2 cellular contexts compared by ENCODE assay signal in the genomic region with DNA sequence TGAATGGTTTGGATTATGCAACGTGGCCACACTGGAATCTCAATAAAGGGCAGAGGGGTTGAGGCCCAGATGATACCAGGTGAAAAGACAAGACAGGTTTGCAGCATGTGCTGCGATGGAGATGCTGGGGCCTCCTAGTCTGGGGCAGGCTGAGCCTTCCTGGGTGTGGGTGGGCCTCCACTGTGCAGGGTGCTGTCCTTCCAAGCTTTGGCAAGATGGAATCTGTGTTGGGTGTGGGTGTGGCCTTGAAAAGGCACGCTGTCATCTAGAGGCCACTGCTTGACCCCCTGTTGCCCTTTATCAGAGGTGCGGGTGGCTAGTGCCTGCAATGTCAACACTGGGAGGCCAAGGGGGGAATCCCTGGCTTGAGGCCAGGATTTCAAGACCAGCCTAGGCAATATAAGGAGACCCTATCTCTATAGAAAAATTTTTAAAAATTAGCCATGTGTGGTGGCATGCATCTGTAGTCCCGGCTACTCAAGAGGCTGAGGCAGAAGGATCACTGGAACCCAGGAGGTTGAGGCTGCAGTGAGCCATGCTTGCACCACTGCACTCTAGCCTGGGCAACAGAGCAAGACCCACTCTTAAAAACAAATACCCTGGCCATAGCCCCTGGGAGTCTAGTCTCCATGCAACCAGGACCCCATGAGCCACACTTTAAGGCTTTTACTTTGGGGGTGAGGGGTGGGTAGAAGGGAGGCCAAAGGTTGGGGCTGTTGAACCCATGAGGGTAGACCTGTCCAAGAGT.
TF ChIP-seq lines count a peak whose summit lies in the region.

No MANE protein-coding gene starts in this region.

TF ChIP-seq in HepG2, 621 proteins besides CTCF, POLR2A, EP300 and RAD21 (continues in another document):
- TF ChIP-seq TCF7 (IDR thresholded peaks at IDR 0.05; ENCODE audit: low read depth) (peak; percentile 15; the same call in 1 of the 2 replicates), MBD4 (IDR thresholded peaks at IDR 0.05; ENCODE audit: borderline replicate concordance, low read length) (no peak), JDP2 (CRISPR knock-in tag; IDR thresholded peaks at IDR 0.05; ENCODE audit: borderline replicate concordance) (no peak), ZNF556 (CRISPR knock-in tag; IDR thresholded peaks at IDR 0.05; ENCODE audit: borderline replicate concordance) (no peak), HOXA3 (CRISPR knock-in tag; IDR thresholded peaks at IDR 0.05) (peak; percentile 70; the same call in 1 of the 2 replicates), POLR2AphosphoS5 (IDR thresholded peaks at IDR 0.05; ENCODE audit: low read depth, low read length) (peak; percentile 28; the same call in 1 of the 2 replicates), ZNF383 (CRISPR knock-in tag; IDR thresholded peaks at IDR 0.05; ENCODE audit: borderline replicate concordance) (no peak), ZNF644 (CRISPR knock-in tag; IDR thresholded peaks at IDR 0.05; ENCODE audit: low read depth) (peak; percentile 61), ZNF382 (CRISPR knock-in tag; IDR thresholded peaks at IDR 0.05; ENCODE audit: borderline replicate concordance) (no peak), TBX2 (CRISPR knock-in tag; IDR thresholded peaks at IDR 0.05; ENCODE audit: borderline replicate concordance) (peak; percentile 22; the same call in 1 of the 2 replicates), SRSF4 (IDR thresholded peaks at IDR 0.05; ENCODE audit: low read depth, low read length, poor library complexity, severe bottlenecking) (no peak), ZNF562 (CRISPR knock-in tag; IDR thresholded peaks at IDR 0.05; ENCODE audit: borderline replicate concordance) (no peak), SYNCRIP (IDR thresholded peaks at IDR 0.05; ENCODE audit: insufficient read depth, low read depth, low read length) (no peak), NKX3-1 (CRISPR knock-in tag; IDR thresholded peaks at IDR 0.05) (no peak), FIP1L1 (IDR thresholded peaks at IDR 0.05; ENCODE audit: borderline replicate concordance, insufficient read depth, low read depth, low read length) (no peak), TEAD2 (CRISPR knock-in tag; IDR thresholded peaks at IDR 0.05) (no peak), STAG1 (CRISPR knock-in tag; IDR thresholded peaks at IDR 0.05) (no peak), ZNF790 (CRISPR knock-in tag; IDR thresholded peaks at IDR 0.05; ENCODE audit: borderline replicate concordance) (no peak), ZNF609 (CRISPR knock-in tag; IDR thresholded peaks at IDR 0.05; ENCODE audit: borderline replicate concordance) (peak; percentile 75; the same call in 1 of the 2 replicates)
- TF ChIP-seq, protein P1, sequence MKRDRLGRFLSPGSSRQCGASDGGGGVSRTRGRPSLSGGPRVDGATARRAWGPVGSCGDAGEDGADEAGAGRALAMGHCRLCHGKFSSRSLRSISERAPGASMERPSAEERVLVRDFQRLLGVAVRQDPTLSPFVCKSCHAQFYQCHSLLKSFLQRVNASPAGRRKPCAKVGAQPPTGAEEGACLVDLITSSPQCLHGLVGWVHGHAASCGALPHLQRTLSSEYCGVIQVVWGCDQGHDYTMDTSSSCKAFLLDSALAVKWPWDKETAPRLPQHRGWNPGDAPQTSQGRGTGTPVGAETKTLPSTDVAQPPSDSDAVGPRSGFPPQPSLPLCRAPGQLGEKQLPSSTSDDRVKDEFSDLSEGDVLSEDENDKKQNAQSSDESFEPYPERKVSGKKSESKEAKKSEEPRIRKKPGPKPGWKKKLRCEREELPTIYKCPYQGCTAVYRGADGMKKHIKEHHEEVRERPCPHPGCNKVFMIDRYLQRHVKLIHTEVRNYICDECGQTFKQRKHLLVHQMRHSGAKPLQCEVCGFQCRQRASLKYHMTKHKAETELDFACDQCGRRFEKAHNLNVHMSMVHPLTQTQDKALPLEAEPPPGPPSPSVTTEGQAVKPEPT (CRISPR knock-in tag; IDR thresholded peaks at IDR 0.05; ENCODE audit: low read depth): no peak
- TF ChIP-seq, protein P2, sequence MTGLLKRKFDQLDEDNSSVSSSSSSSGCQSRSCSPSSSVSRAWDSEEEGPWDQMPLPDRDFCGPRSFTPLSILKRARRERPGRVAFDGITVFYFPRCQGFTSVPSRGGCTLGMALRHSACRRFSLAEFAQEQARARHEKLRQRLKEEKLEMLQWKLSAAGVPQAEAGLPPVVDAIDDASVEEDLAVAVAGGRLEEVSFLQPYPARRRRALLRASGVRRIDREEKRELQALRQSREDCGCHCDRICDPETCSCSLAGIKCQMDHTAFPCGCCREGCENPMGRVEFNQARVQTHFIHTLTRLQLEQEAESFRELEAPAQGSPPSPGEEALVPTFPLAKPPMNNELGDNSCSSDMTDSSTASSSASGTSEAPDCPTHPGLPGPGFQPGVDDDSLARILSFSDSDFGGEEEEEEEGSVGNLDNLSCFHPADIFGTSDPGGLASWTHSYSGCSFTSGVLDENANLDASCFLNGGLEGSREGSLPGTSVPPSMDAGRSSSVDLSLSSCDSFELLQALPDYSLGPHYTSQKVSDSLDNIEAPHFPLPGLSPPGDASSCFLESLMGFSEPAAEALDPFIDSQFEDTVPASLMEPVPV (CRISPR knock-in tag; IDR thresholded peaks at IDR 0.05): no peak

TF ChIP-seq in K562, 482 proteins besides CTCF, POLR2A, EP300 and RAD21 (continues in another document):
- TF ChIP-seq EGR1 (conservative IDR thresholded peaks at IDR 0.05) (0 out of 2 replicates have a peak, but pooled peaks have one; percentile 14), MAFF (IDR thresholded peaks at IDR 0.05; ENCODE audit: low read length) (no peak), PPARD (CRISPR knock-in tag; IDR thresholded peaks at IDR 0.05) (no peak), ARID1B (IDR thresholded peaks at IDR 0.05) (no peak), GATA2 (CRISPR knock-in tag; IDR thresholded peaks at IDR 0.05) (no peak), TEAD4 (IDR thresholded peaks at IDR 0.05; ENCODE audit: low read length) (peak; percentile 17; the same call in 1 of the 2 replicates), TEAD4 (CRISPR knock-in tag; IDR thresholded peaks at IDR 0.05; ENCODE audit: borderline replicate concordance) (no peak), TFAM (CRISPR knock-in tag; conservative IDR thresholded peaks at IDR 0.05) (no peak), NR2C1 (IDR thresholded peaks at IDR 0.05) (peak; percentile 46), NR2C1 (tag; IDR thresholded peaks at IDR 0.05) (peak; percentile 52), MED1 (CRISPR knock-in tag; IDR thresholded peaks at IDR 0.05; ENCODE audit: borderline replicate concordance) (no peak), CHD2 (IDR thresholded peaks at IDR 0.05; ENCODE audit: low read depth, low read length) (peak; percentile 18; the same call in 1 of the 2 replicates), POLR2AphosphoS5 (IDR thresholded peaks at IDR 0.05; ENCODE audit: control insufficient read depth, insufficient read depth, low read depth, low read length) (peak; percentile 51), ZNF212 (CRISPR knock-in tag; IDR thresholded peaks at IDR 0.05) (no peak), KDM1A (IDR thresholded peaks at IDR 0.05) (peak; percentile 38 to 51; a peak in 1 of 4 replicates), FOXA3 (CRISPR knock-in tag; conservative IDR thresholded peaks at IDR 0.05 in 1 of 2, IDR thresholded peaks at IDR 0.05 in 1 of 2) (peak in 1 of 2 experiments; percentile 45; a peak in 1 of 4 replicates), SAFB (IDR thresholded peaks at IDR 0.05; ENCODE audit: borderline replicate concordance, low read depth, low read length) (no peak), RCOR1 (IDR thresholded peaks at IDR 0.05; ENCODE audit: borderline replicate concordance in 1 of 2, low read depth in 2 of 2, low read length in 2 of 2) (peak in 1 of 2 experiments; percentile 75; a peak in 1 of 4 replicates), ZBTB8A (IDR thresholded peaks at IDR 0.05; ENCODE audit: partially characterized antibody) (no peak), POLR2G (IDR thresholded peaks at IDR 0.05; ENCODE audit: low read depth, low read length) (peak; percentile 65), FOXK2 (conservative IDR thresholded peaks at IDR 0.05 in 1 of 2, IDR thresholded peaks at IDR 0.05 in 1 of 2; ENCODE audit: low read depth in 2 of 2) (0 out of 4 replicates have a peak, but pooled peaks of 1 of the 2 experiments have one; percentile 27), L3MBTL2 (IDR thresholded peaks at IDR 0.05) (0 out of 2 replicates have a peak, but pooled peaks have one; percentile 13), CEBPG (CRISPR knock-in tag; IDR thresholded peaks at IDR 0.05) (peak; percentile 30; the same call in 1 of the 2 replicates), CEBPG (tag; conservative IDR thresholded peaks at IDR 0.05 in 1 of 2, IDR thresholded peaks at IDR 0.05 in 1 of 2) (0 out of 4 replicates have a peak, but pooled peaks of 1 of the 2 experiments have one; percentile 29), CBFA2T3 (IDR thresholded peaks at IDR 0.05) (0 out of 2 replicates have a peak, but pooled peaks have one; percentile 19), MTA1 (IDR thresholded peaks at IDR 0.05; ENCODE audit: borderline replicate concordance) (no peak), MYNN (IDR thresholded peaks at IDR 0.05) (peak; percentile 23; the same call in 1 of the 2 replicates), MYNN (CRISPR knock-in tag; IDR thresholded peaks at IDR 0.05) (no peak), ETV6 (IDR thresholded peaks at IDR 0.05; ENCODE audit: borderline replicate concordance in 1 of 2, low read depth in 2 of 2, low read length in 1 of 2) (no peak), ETV6 (CRISPR knock-in tag; IDR thresholded peaks at IDR 0.05; ENCODE audit: borderline replicate concordance) (no peak), CHD4 (IDR thresholded peaks at IDR 0.05; ENCODE audit: insufficient read depth, insufficient replicate concordance, low read depth, low read length, poor library complexity, severe bottlenecking) (no peak), ESRRA (IDR thresholded peaks at IDR 0.05; ENCODE audit: borderline replicate concordance, low read depth) (peak; percentile 24; the same call in 1 of the 2 replicates), KDM5B (IDR thresholded peaks at IDR 0.05; ENCODE audit: insufficient replicate concordance, low read depth, low read length) (peak; percentile 46), TAF9B (IDR thresholded peaks at IDR 0.05; ENCODE audit: partially characterized antibody) (no peak), ZNF407 (IDR thresholded peaks at IDR 0.05; ENCODE audit: low read depth) (no peak)
- TF ChIP-seq, protein P3, sequence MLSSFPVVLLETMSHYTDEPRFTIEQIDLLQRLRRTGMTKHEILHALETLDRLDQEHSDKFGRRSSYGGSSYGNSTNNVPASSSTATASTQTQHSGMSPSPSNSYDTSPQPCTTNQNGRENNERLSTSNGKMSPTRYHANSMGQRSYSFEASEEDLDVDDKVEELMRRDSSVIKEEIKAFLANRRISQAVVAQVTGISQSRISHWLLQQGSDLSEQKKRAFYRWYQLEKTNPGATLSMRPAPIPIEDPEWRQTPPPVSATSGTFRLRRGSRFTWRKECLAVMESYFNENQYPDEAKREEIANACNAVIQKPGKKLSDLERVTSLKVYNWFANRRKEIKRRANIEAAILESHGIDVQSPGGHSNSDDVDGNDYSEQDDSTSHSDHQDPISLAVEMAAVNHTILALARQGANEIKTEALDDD (IDR thresholded peaks at IDR 0.05): no peak
- TF ChIP-seq, protein P4, sequence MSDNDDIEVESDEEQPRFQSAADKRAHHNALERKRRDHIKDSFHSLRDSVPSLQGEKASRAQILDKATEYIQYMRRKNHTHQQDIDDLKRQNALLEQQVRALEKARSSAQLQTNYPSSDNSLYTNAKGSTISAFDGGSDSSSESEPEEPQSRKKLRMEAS (CRISPR knock-in tag; IDR thresholded peaks at IDR 0.05): 0 out of 2 replicates have a peak, but pooled peaks have one; percentile 18
